ENCODE assay signal across 25 cellular contexts in the genomic region with DNA sequence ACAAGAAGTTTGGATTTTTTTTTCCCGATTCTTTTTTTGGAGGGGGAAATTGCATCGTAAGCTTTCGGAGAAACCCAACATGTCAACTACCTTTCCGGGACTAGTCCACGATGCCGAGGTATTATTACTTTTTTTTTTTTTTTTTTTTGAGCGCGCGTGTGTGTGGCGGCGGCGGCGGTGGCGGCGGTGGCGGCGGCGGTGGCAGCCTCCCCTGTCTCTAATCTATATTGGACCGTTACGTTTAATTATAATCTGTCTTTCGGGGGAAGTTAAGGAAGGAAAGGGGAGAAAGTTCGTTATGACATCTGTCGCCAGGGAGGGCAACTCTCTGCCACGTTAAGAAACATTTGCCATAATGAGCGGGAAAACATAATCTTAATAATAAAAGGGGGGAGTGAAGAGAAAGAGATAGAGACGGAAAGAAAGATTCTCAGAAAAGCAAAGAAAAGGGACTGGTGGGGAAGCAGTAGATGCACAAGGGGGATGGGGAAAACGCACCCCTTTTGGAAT. TPM values are rescaled to one million over a fixed set of nuclear protein-coding genes. Genes with fewer than 3 reads are reported as not detected.
DNase-seq lines count a peak whose midpoint lies in the region; ATAC-seq, FAIRE-seq and TF ChIP-seq lines count a peak whose summit lies in the region.
"Had no signal": no experiment of that assay in that cellular context is flagged by ENCODE, and none has a peak within 500 bp of the region (broad histone marks: within the 10 kb centered on the region; RNA-seq: fewer than 3 reads in every experiment).

No MANE protein-coding gene starts in this region.

- H4K5ac ChIP-seq in H9 (ENCODE audit: insufficient read length, low read depth, low read length): no peak overlapping the region
- H4K5ac ChIP-seq in H1 (ENCODE audit: insufficient read length, low read depth, low read length): no peak overlapping the region

- H2BK120ac ChIP-seq in H9 (ENCODE audit: low read depth, low read length, poor library complexity, severe bottlenecking) (no peak overlapping the region), H1 (replicated peaks; ENCODE audit: low read depth, low read length) (no peak overlapping the region)

- H3K18ac ChIP-seq in H9 (ENCODE audit: insufficient read length, low read depth, low read length) (no peak overlapping the region), H1 (ENCODE audit: extremely low read depth, low read length) (no peak overlapping the region)

- H3K4me2 ChIP-seq in H9 (ENCODE audit: insufficient read depth, insufficient read length, low read length) (peak overlapping the region; percentile 49), H1 (ENCODE audit: insufficient read depth in 1 of 2, low read depth in 2 of 2, low read length in 2 of 2) (peak overlapping the region; percentile 85 to 89), neural progenitor cell (peak overlapping the region; percentile 80)
- H3K4me2 ChIP-seq: BLaER1 treated with 17β-estradiol and CSF1 and Interleukin-3, amounts not matched to agents 10 nM and 100 nM had no signal

- H2AK5ac ChIP-seq in H9 (ENCODE audit: insufficient read length, low read length) (no peak overlapping the region), H1 (ENCODE audit: low read depth, low read length) (no peak overlapping the region)

- H3K4me3 ChIP-seq in H1 (ENCODE audit: extremely low read depth in 1 of 4, insufficient read depth in 2 of 4, low read depth in 3 of 4, low read length in 4 of 4) (peak overlapping the region in 3 of 4 experiments; percentile 38 to 57 (median 45); a peak in 3 of 8 replicates), neural progenitor cell (peak overlapping the region; percentile 43), right atrium auricular region (no peak overlapping the region)
- H3K4me3 ChIP-seq: BLaER1 treated with 17β-estradiol and CSF1 and Interleukin-3, amounts not matched to agents 10 nM and 100 nM had no signal

- H3K79me2 ChIP-seq in H9 (ENCODE audit: insufficient read depth, low read length) (no peaks in the 10 kb centered on the region), H1 (ENCODE audit: control insufficient read depth in 1 of 2, insufficient read depth in 2 of 2, low read length in 2 of 2) (no peaks in the 10 kb centered on the region), neural progenitor cell (ENCODE audit: low read depth) (no peaks in the 10 kb centered on the region)

- H3K4me3 Mint-ChIP-seq in activated CD4-positive, alpha-beta T cell treated with anti-CD3 and anti-CD28 coated beads, Interleukin-2, amount 10 ng/mL, durations not matched to agents 7 days and 5 days: no peak overlapping the region
- peak overlapping the region in 1 of 2 experiments; percentile 81; a peak in 3 of 5 replicates for H3K4me3 Mint-ChIP-seq in H9
- no peak overlapping the region for H3K4me3 Mint-ChIP-seq in neural progenitor cell
- no peak overlapping the region for H3K4me3 Mint-ChIP-seq in osteocyte (ENCODE audit: unreplicated experiment)
- H3K4me3 Mint-ChIP-seq in activated T-cell treated with anti-CD3 and anti-CD28 coated beads, Interleukin-2, amount 50 U/mL, for 4 hours: no peak overlapping the region
- H3K4me3 Mint-ChIP-seq: CD8-positive, alpha-beta memory T cell had no signal

- H2BK12ac ChIP-seq in H9 (ENCODE audit: insufficient read length, low read depth, low read length) (no peak overlapping the region), H1 (ENCODE audit: low read depth, low read length) (no peak overlapping the region)

- H3K56ac ChIP-seq in H9 (ENCODE audit: insufficient read length, low read depth, low read length) (no peak overlapping the region), H1 (replicated peaks; ENCODE audit: insufficient read length, low read depth, low read length) (no peak overlapping the region)

- H3K23ac ChIP-seq in H9 (ENCODE audit: insufficient read length, low read depth, low read length) (no peak overlapping the region), H1 (ENCODE audit: insufficient read length) (no peak overlapping the region)

- no peaks in the 10 kb centered on the region for H3K36me3 ChIP-seq in H1 (ENCODE audit: control insufficient read depth in 2 of 4, insufficient read depth in 4 of 4, low read length in 3 of 4)
- H3K36me3 ChIP-seq in neural progenitor cell: no peaks in the 10 kb centered on the region
- no peaks in the 10 kb centered on the region for H3K36me3 ChIP-seq in right atrium auricular region
- H3K36me3 ChIP-seq: BLaER1 treated with 17β-estradiol and CSF1 and Interleukin-3, amounts not matched to agents 10 nM and 100 nM had no signal

- no peak for TF ChIP-seq CTCF in H9 (conservative IDR thresholded peaks at IDR 0.05)
- TF ChIP-seq CTCF in H1 (IDR thresholded peaks at IDR 0.05; ENCODE audit: control extremely low read depth in 1 of 3, insufficient read depth in 1 of 3, low read depth in 1 of 3, low read length in 3 of 3): no peak
- no peak for TF ChIP-seq CTCF in neural progenitor cell (IDR thresholded peaks at IDR 0.05)
- TF ChIP-seq CTCF in osteocyte (IDR thresholded peaks at IDR 0.05): no peak
- no peak for TF ChIP-seq CTCF in right atrium auricular region (IDR thresholded peaks at IDR 0.05)

- H3K23me2 ChIP-seq in H9 (ENCODE audit: insufficient read length, low read depth, low read length, poor library complexity, severe bottlenecking): peaks cover 10% of the 10 kb centered on the region
- H3K23me2 ChIP-seq in H1 (ENCODE audit: low read depth, low read length): peaks cover 11% of the 10 kb centered on the region; the same call in 1 of the 2 replicates

- peak overlapping the region; percentile 22 for H3K27ac Mint-ChIP-seq in activated CD4-positive, alpha-beta T cell treated with anti-CD3 and anti-CD28 coated beads, Interleukin-2, amount 10 ng/mL, durations not matched to agents 7 days and 5 days
- H3K27ac Mint-ChIP-seq in H9 (no peak overlapping the region), neural progenitor cell (no peak overlapping the region), osteocyte (ENCODE audit: unreplicated experiment) (no peak overlapping the region)
- H3K27ac Mint-ChIP-seq: CD8-positive, alpha-beta memory T cell had no signal

- no peak overlapping the region for H2BK15ac ChIP-seq in H9 (ENCODE audit: low read depth, low read length)
- H2BK15ac ChIP-seq in H1 (ENCODE audit: low read length): no peak overlapping the region

- H2BK5ac ChIP-seq in H9 (ENCODE audit: insufficient read length, low read length) (no peak overlapping the region), H1 (ENCODE audit: low read depth, low read length) (no peak overlapping the region)

- ATAC-seq in activated T-cell treated with anti-CD3 and anti-CD28 coated beads, Interleukin-2, amount 50 U/mL, for 4 hours: no peak

- H3K4ac ChIP-seq in H9 (ENCODE audit: low read depth, low read length): no peak overlapping the region
- H3K4ac ChIP-seq in H1 (replicated peaks; ENCODE audit: insufficient read length, low read depth, low read length): no peak overlapping the region

- H3F3A ChIP-seq in neural progenitor cell (ENCODE audit: low read depth): peaks cover 33% of the 10 kb centered on the region

- H3K27me3 Mint-ChIP-seq in activated CD4-positive, alpha-beta T cell treated with anti-CD3 and anti-CD28 coated beads, Interleukin-2, amount 10 ng/mL, durations not matched to agents 7 days and 5 days: peaks cover 73% of the 10 kb centered on the region
- H3K27me3 Mint-ChIP-seq in H9 (ENCODE audit: low read depth) (peaks cover 100% of the 10 kb centered on the region), neural progenitor cell (ENCODE audit: insufficient read depth, low read depth) (peaks cover 93% of the 10 kb centered on the region), osteocyte (ENCODE audit: unreplicated experiment) (peaks cover 94% of the 10 kb centered on the region)
- H3K27me3 Mint-ChIP-seq in activated T-cell treated with anti-CD3 and anti-CD28 coated beads, Interleukin-2, amount 50 U/mL, for 4 hours (ENCODE audit: low read depth): peaks cover 47% of the 10 kb centered on the region

- H4K20me1 ChIP-seq in H9 (ENCODE audit: control insufficient read depth, insufficient read depth, insufficient read length) (no peaks in the 10 kb centered on the region), H1 (replicated peaks in 1 of 2; ENCODE audit: control insufficient read depth in 1 of 2, insufficient read depth in 2 of 2, low read length in 2 of 2) (peaks cover 11 to 15% of the 10 kb centered on the region in 2 experiments), neural progenitor cell (ENCODE audit: low read depth) (peaks cover 95% of the 10 kb centered on the region)
- H4K20me1 ChIP-seq: BLaER1 treated with 17β-estradiol and CSF1 and Interleukin-3, amounts not matched to agents 10 nM and 100 nM had no signal

- H4K8ac ChIP-seq in H9 (replicated peaks; ENCODE audit: insufficient read length, low read depth, low read length) (no peak overlapping the region), H1 (ENCODE audit: extremely low read depth, insufficient read depth, low read length) (no peak overlapping the region)

- TF ChIP-seq RAD21 in H1 (IDR thresholded peaks at IDR 0.05 in 1 of 2, conservative IDR thresholded peaks at IDR 0.05 in 1 of 2; ENCODE audit: low read depth in 2 of 2, low read length in 2 of 2): no peak

- H3K14ac ChIP-seq in H9 (ENCODE audit: insufficient read depth, low read length): no peak overlapping the region
- no peak overlapping the region for H3K14ac ChIP-seq in H1 (ENCODE audit: insufficient read length)

- H3T11ph ChIP-seq in H9 (ENCODE audit: low read length): no peak overlapping the region

- no peaks in the 10 kb centered on the region for H3K9me3 Mint-ChIP-seq in activated CD4-positive, alpha-beta T cell treated with anti-CD3 and anti-CD28 coated beads, Interleukin-2, amount 10 ng/mL, durations not matched to agents 7 days and 5 days
- H3K9me3 Mint-ChIP-seq in H9 (peaks cover 2 to 11% of the 10 kb centered on the region in 2 experiments; a peak in 2 of 5 replicates), neural progenitor cell (peaks cover 5% of the 10 kb centered on the region), osteocyte (ENCODE audit: unreplicated experiment) (no peaks in the 10 kb centered on the region)
- H3K9me3 Mint-ChIP-seq in activated T-cell treated with anti-CD3 and anti-CD28 coated beads, Interleukin-2, amount 50 U/mL, for 4 hours: peaks cover 5% of the 10 kb centered on the region

- TF ChIP-seq EP300 in H1 (IDR thresholded peaks at IDR 0.05; ENCODE audit: borderline replicate concordance in 1 of 2, low read depth in 2 of 2, low read length in 2 of 2): no peak

- CTCF ChIA-PET in activated CD4-positive, alpha-beta T cell treated with anti-CD3 and anti-CD28 coated beads, Interleukin-2, amount 10 ng/mL, durations not matched to agents 7 days and 5 days (lab: Charles Lee): interaction anchor here (0.7 kb wide), 1 partner anchor 9 kb away, joined by 3 read pairs; no protein-coding TSS in a partner anchor
- CTCF ChIA-PET in H1 (lab: Charles Lee; ENCODE audit: partially characterized antibody): interaction anchor here (0.6 to 2.2 kb wide), 4 partner anchors 9 to 136 kb away, joined by 3 to 6 read pairs (median 3); no protein-coding TSS in a partner anchor

- H3K79me1 ChIP-seq in H9 (ENCODE audit: insufficient read depth, low read depth, low read length, poor library complexity, severe bottlenecking): no peaks in the 10 kb centered on the region
- no peaks in the 10 kb centered on the region for H3K79me1 ChIP-seq in H1 (ENCODE audit: low read depth, low read length)

- no peak for TF ChIP-seq POLR2A in H1 (IDR thresholded peaks at IDR 0.05; ENCODE audit: control extremely low read depth in 1 of 2, low read depth in 2 of 2, low read length in 2 of 2)

- H3K36me3 Mint-ChIP-seq in activated CD4-positive, alpha-beta T cell treated with anti-CD3 and anti-CD28 coated beads, Interleukin-2, amount 10 ng/mL, durations not matched to agents 7 days and 5 days (ENCODE audit: low read depth): peaks cover 4% of the 10 kb centered on the region
- no peaks in the 10 kb centered on the region; a peak in 1 of 7 replicates for H3K36me3 Mint-ChIP-seq in H9 (ENCODE audit: insufficient read depth in 1 of 3, low read depth in 3 of 3)
- no peaks in the 10 kb centered on the region for H3K36me3 Mint-ChIP-seq in neural progenitor cell
- H3K36me3 Mint-ChIP-seq in osteocyte (ENCODE audit: unreplicated experiment): no peaks in the 10 kb centered on the region
- H3K36me3 Mint-ChIP-seq in activated T-cell treated with anti-CD3 and anti-CD28 coated beads, Interleukin-2, amount 50 U/mL, for 4 hours (ENCODE audit: insufficient read depth): no peaks in the 10 kb centered on the region
- H3K36me3 Mint-ChIP-seq: CD8-positive, alpha-beta memory T cell had no signal

- no peak for FAIRE-seq in H1 (lab: Jason Lieb, UNC)

- no peaks in the 10 kb centered on the region for H3K9me3 ChIP-seq in H9 (ENCODE audit: control insufficient read depth, low read depth, low read length)
- no peaks in the 10 kb centered on the region for H3K9me3 ChIP-seq in H1 (ENCODE audit: insufficient read depth in 2 of 2, low read depth in 1 of 2, low read length in 1 of 2)
- no peaks in the 10 kb centered on the region for H3K9me3 ChIP-seq in neural progenitor cell (ENCODE audit: low read depth)
- no peaks in the 10 kb centered on the region for H3K9me3 ChIP-seq in right atrium auricular region

- no peak overlapping the region for H4K91ac ChIP-seq in H9 (ENCODE audit: insufficient read length, low read depth, low read length)
- no peak overlapping the region for H4K91ac ChIP-seq in H1 (replicated peaks; ENCODE audit: insufficient read length, low read length)

- H3K9ac ChIP-seq in H9 (ENCODE audit: extremely low read depth, insufficient read length, low read length): no peak overlapping the region
- no peak overlapping the region for H3K9ac ChIP-seq in H1 (replicated peaks in 1 of 4; ENCODE audit: extremely low read depth in 1 of 4, low read depth in 3 of 4, low read length in 3 of 4)
- H3K9ac ChIP-seq in neural progenitor cell: no peak overlapping the region
- H3K9ac ChIP-seq: BLaER1 treated with 17β-estradiol and CSF1 and Interleukin-3, amounts not matched to agents 10 nM and 100 nM had no signal

- H3K4me1 ChIP-seq in H9 (ENCODE audit: insufficient read depth, low read length) (0 out of 2 replicates have a peak, but pooled peaks cover 6% of the 10 kb centered on the region), H1 (replicated peaks in 1 of 4; ENCODE audit: control insufficient read depth in 3 of 4, insufficient read depth in 4 of 4, low read length in 3 of 4) (peaks cover 5 to 15% (median 11%) of the 10 kb centered on the region in 4 experiments; a peak in 6 of 7 replicates), neural progenitor cell (peaks cover 40% of the 10 kb centered on the region), right atrium auricular region (no peaks in the 10 kb centered on the region)
- H3K4me1 ChIP-seq: BLaER1 treated with 17β-estradiol and CSF1 and Interleukin-3, amounts not matched to agents 10 nM and 100 nM had no signal

- peaks cover 2% of the 10 kb centered on the region for H3K4me1 Mint-ChIP-seq in activated CD4-positive, alpha-beta T cell treated with anti-CD3 and anti-CD28 coated beads, Interleukin-2, amount 10 ng/mL, durations not matched to agents 7 days and 5 days
- peaks cover 32 to 60% of the 10 kb centered on the region in 2 experiments for H3K4me1 Mint-ChIP-seq in H9
- H3K4me1 Mint-ChIP-seq in neural progenitor cell: peaks cover 34% of the 10 kb centered on the region
- H3K4me1 Mint-ChIP-seq in osteocyte (ENCODE audit: unreplicated experiment): peaks cover 4% of the 10 kb centered on the region
- no peaks in the 10 kb centered on the region for H3K4me1 Mint-ChIP-seq in activated T-cell treated with anti-CD3 and anti-CD28 coated beads, Interleukin-2, amount 50 U/mL, for 4 hours (ENCODE audit: low read depth)
- H3K4me1 Mint-ChIP-seq: CD8-positive, alpha-beta memory T cell had no signal

- no CpG with 5 or more reads among the region's 27 CpGs for WGBS in H9 (ENCODE audit: extremely low coverage, insufficient read length, low lambda C conversion rate)
- WGBS in H1 (ENCODE audit: extremely low coverage in 1 of 2, insufficient coverage in 1 of 2, insufficient read length in 1 of 2, insufficient replicate concordance in 2 of 2, low coverage in 1 of 2, low lambda C conversion rate in 2 of 2, missing lambda C conversion rate in 1 of 2), 2 experiments: 8% methylated on average over 11 of the region's 27 CpGs; no CpG with 5 or more reads in 1 of the 2 experiments

- no peak overlapping the region for H2AFZ ChIP-seq in H9 (ENCODE audit: low read length)
- H2AFZ ChIP-seq in H1 (ENCODE audit: low read length): no peak overlapping the region
- no peak overlapping the region for H2AFZ ChIP-seq in neural progenitor cell (replicated peaks)

- H3K27ac ChIP-seq in H9 (ENCODE audit: insufficient read length, low read depth, low read length) (no peak overlapping the region), H1 (ENCODE audit: low read depth, low read length) (no peak overlapping the region), neural progenitor cell (no peak overlapping the region), right atrium auricular region (no peak overlapping the region)
- H3K27ac ChIP-seq: BLaER1 treated with 17β-estradiol and CSF1 and Interleukin-3, amounts not matched to agents 10 nM and 100 nM; HL-60 had no signal

- POLR2A ChIA-PET in activated CD4-positive, alpha-beta T cell treated with anti-CD3 and anti-CD28 coated beads, Interleukin-2, amount 10 ng/mL, durations not matched to agents 7 days and 5 days (lab: Charles Lee): no interaction called here
- POLR2A ChIA-PET in H1 (lab: Charles Lee; ENCODE audit: partially characterized antibody): interaction anchor here (1.1 to 1.3 kb wide), 2 partner anchors 109 to 128 kb away, joined by 5 read pairs; no protein-coding TSS in a partner anchor

- no peak for DNase-seq in activated CD4-positive, alpha-beta T cell treated with anti-CD3 and anti-CD28 coated beads, Interleukin-2, amount 10 ng/mL, durations not matched to agents 7 days and 5 days
- no peak for DNase-seq in activated CD4-positive, alpha-beta T cell treated with anti-CD3 and anti-CD28 coated beads, Interleukin-2, amount 50 U/mL, for 48 hours
- no peak for DNase-seq in H9
- DNase-seq in H1 (ENCODE audit: low read depth in 1 of 2, low spot score in 2 of 2): no peak
- no peak for DNase-seq in neural progenitor cell (ENCODE audit: low spot score)
- DNase-seq in osteocyte (ENCODE audit: extremely low spot score, unreplicated experiment): no peak
- DNase-seq in activated T-cell treated with anti-CD3 and anti-CD28 coated beads, Interleukin-2, amount 50 U/mL, for 4 hours: no peak
- DNase-seq in right atrium auricular region (ENCODE audit: low spot score): no peak
- DNase-seq: CD8-positive, alpha-beta memory T cell; DMS79; HCEC 1CT; IMR-90; Karpas-422; NCI-H1436; NCI-H2029 treated with DMSO at 0.1 percent for 48 hours; NCI-H2171 treated with DMSO at 0.1 percent for 48 hours; NCI-H446 treated with DMSO at 0.1 percent for 48 hours; NCI-H69; OCI-M1; SHP77 had no signal

- H3K27me3 ChIP-seq in H9 (ENCODE audit: insufficient read depth, low read length) (peaks cover 93% of the 10 kb centered on the region), H1 (replicated peaks in 1 of 4; ENCODE audit: control insufficient read depth in 3 of 4, extremely low read depth in 1 of 4, insufficient read depth in 3 of 4, low read length in 3 of 4) (peaks cover 81 to 100% (median 95%) of the 10 kb centered on the region in 4 experiments), neural progenitor cell (peaks cover 100% of the 10 kb centered on the region), right atrium auricular region (no peaks in the 10 kb centered on the region)

- H2BK20ac ChIP-seq in H9 (ENCODE audit: low read depth, low read length, poor library complexity, severe bottlenecking): no peak overlapping the region
- no peak overlapping the region for H2BK20ac ChIP-seq in H1 (ENCODE audit: low read length)

RNA-seq across cellular contexts. Expression of a gene that starts 0.7 kb away (rescaled TPM):
- total RNA-seq in activated CD4-positive, alpha-beta T cell treated with anti-CD3 and anti-CD28 coated beads, Interleukin-2, amount 10 ng/mL, durations not matched to agents 7 days and 5 days: not detected
- total RNA-seq in H9 (2021): not detected in 2 replicates
- total RNA-seq in H1 (2021; fragmentation: NEBNext Ultra II Directional; extraction: Animal tissue kit (Norgen Biotek cat#: 25700)): not detected in 2 replicates
- not detected in 2 replicates for polyA plus RNA-seq in H1 (2011; rRNA removed)
- polyA plus RNA-seq in H1 (2011; cell fraction: cytosol; rRNA removed): not detected
- not detected for polyA plus RNA-seq in H1 (2011; cell fraction: nucleus; rRNA removed)
- polyA plus RNA-seq in H1 (2012, experiment 1 of 2): not detected in 4 replicates
- not detected for polyA plus RNA-seq in H1 (2012, experiment 2 of 2)
- not detected for polyA plus RNA-seq in H1 (2013, experiment 1 of 2)
- not detected for polyA plus RNA-seq in H1 (2013, experiment 2 of 2)
- not detected in 2 replicates for polyA minus RNA-seq in H1 (2011; rRNA and poly(A)+ RNA removed)
- polyA minus RNA-seq in H1 (2011; cell fraction: cytosol; rRNA and poly(A)+ RNA removed): not detected
- polyA minus RNA-seq in H1 (2011; cell fraction: nucleus; rRNA and poly(A)+ RNA removed): not detected
- not detected in 2 replicates for total RNA-seq in neural progenitor cell (ENCODE audit: low replicate concordance)
- total RNA-seq in osteocyte: not detected in 2 replicates
- total RNA-seq in activated T-cell treated with anti-CD3 and anti-CD28 coated beads, Interleukin-2, amount 50 U/mL, for 4 hours: not detected
- total RNA-seq in right atrium auricular region: not detected
- total RNA-seq: A673; CD8-positive, alpha-beta memory T cell; HT1080; IMR-90; MCF 10A had no signal
- polyA plus RNA-seq: IMR-90 had no signal

Comparison
In these comparisons a context has a peak if more than half of its experiments do, and no peak if none do; other contexts are left out.
1. H3K4me3 ChIP-seq: peak in H1 (3 of 4) and neural progenitor cell (single experiment); none in right atrium auricular region (0 of 2).
2. Peak in every context shown above with its lines, with median percentiles within 50 percentile points of each other: H3K4me2 ChIP-seq.